1 cellular context compared by ENCODE assay signal in the genomic region with DNA sequence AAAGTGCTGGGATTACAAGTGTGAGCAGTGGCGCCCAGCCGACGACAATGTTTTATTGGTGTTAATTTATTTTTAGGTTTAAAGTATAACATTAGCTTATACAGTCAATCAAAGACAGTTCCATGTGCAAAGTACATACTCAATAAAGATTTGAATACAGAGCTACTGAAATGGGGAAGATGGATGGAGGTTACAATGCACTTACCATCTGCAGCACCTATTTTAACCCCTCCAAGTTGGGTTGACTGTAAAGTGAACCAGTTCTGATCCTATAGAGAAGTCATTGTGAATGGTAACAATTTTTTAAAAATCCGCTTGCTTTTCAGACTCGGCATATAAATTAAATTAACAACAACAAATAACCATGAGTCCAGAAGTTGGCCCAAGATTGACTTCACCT.
TF ChIP-seq lines count a peak whose summit lies in the region.

No MANE protein-coding gene starts in this region.

TF ChIP-seq in IMR-90, 13 proteins besides CTCF, POLR2A, EP300 and RAD21:
- TF ChIP-seq NFE2L2 (IDR thresholded peaks at IDR 0.05; ENCODE audit: low read depth, low read length): no peak
- TF ChIP-seq BHLHE40 (IDR thresholded peaks at IDR 0.05; ENCODE audit: low read depth, low read length): no peak
- no peak for TF ChIP-seq FOS (IDR thresholded peaks at IDR 0.05; ENCODE audit: low read depth, low read length)
- no peak for TF ChIP-seq CHD1 (IDR thresholded peaks at IDR 0.05; ENCODE audit: low read depth, low read length)
